In genomic region chr5:52881468-52881867, GRCh38 we compare ENCODE assay signal across 28 cellular contexts.
DNase-seq lines count a peak whose midpoint lies in the region; ATAC-seq, FAIRE-seq and TF ChIP-seq lines count a peak whose summit lies in the region.
"Had no signal": no experiment of that assay in that cellular context is flagged by ENCODE, and none has a peak within 500 bp of the region (broad histone marks: within the 10 kb centered on the region; RNA-seq: fewer than 3 reads in every experiment).

No MANE protein-coding gene starts in this region.

- no peak overlapping the region for H3K4me3 ChIP-seq in keratinocyte (ENCODE audit: control insufficient read depth in 2 of 3, extremely low read depth in 1 of 3, insufficient read depth in 2 of 3, low read depth in 1 of 3, low read length in 3 of 3)
- no peak overlapping the region for H3K4me3 ChIP-seq in HepG2 (replicated peaks in 1 of 3; ENCODE audit: insufficient read depth in 1 of 3, low read depth in 2 of 3, low read length in 3 of 3)
- no peak overlapping the region for H3K4me3 ChIP-seq in stomach smooth muscle (ENCODE audit: low read length in 2 of 2)
- H3K4me3 ChIP-seq: BLaER1 treated with 17β-estradiol and CSF1 and Interleukin-3, amounts not matched to agents 10 nM and 100 nM; GM12878 had no signal

- no peak for DNase-seq in HTR-8/SVneo (ENCODE audit: insufficient read length, low spot score)
- DNase-seq in keratinocyte (ENCODE audit: low read depth, low spot score): no peak
- peak; percentile 24 for DNase-seq in HepG2 (ENCODE audit: low spot score)
- no peak for DNase-seq in DMS 273 treated with DMSO at 0.1 percent for 48 hours (lab: John Stamatoyannopoulos, UW)
- DNase-seq in occipital lobe (lab: John Stamatoyannopoulos, UW): no peak
- DNase-seq: 8988T; AML-193; Caco-2; Calu3; CD4-positive, alpha-beta T cell; CD8-positive, alpha-beta T cell; DMS153; DMS53; DMS79; DND-41; EL; GDM1 had no signal

- in situ Hi-C loops in HepG2 (cut with HindIII; ENCODE audit: extremely low pct_ligation_motif_present, low pct_unique_long_range_greater_than_20kb): no loop called here

- peak; percentile 58 for FAIRE-seq in HTR-8/SVneo (lab: Jason Lieb, UNC)
- peak; percentile 20 for FAIRE-seq in keratinocyte (lab: Jason Lieb, UNC)
- no peak for FAIRE-seq in HepG2 (lab: Jason Lieb, UNC)
- FAIRE-seq: A204.1, D721Med, GM12878, GM12892, GM18507, GM19239 had no signal

- H3K27me3 ChIP-seq in keratinocyte (ENCODE audit: control insufficient read depth, extremely low read depth, insufficient read depth, low read length): peaks cover 3% of the 10 kb centered on the region
- H3K27me3 ChIP-seq in HepG2 (ENCODE audit: control insufficient read depth in 1 of 2, insufficient read depth in 2 of 2, low read length in 2 of 2): no peaks in the 10 kb centered on the region
- no peaks in the 10 kb centered on the region for H3K27me3 ChIP-seq in stomach smooth muscle (ENCODE audit: control insufficient read depth in 1 of 2, insufficient read depth in 2 of 2, low read length in 2 of 2)
- H3K27me3 ChIP-seq: BLaER1 treated with 17β-estradiol and CSF1 and Interleukin-3, amounts not matched to agents 10 nM and 100 nM had no signal

- TF ChIP-seq RAD21 in HepG2 (CRISPR knock-in tag; IDR thresholded peaks at IDR 0.05): no peak

- H4K20me1 ChIP-seq in keratinocyte (ENCODE audit: control insufficient read depth, extremely low read depth, insufficient read depth, low read length): no peaks in the 10 kb centered on the region
- no peaks in the 10 kb centered on the region for H4K20me1 ChIP-seq in HepG2 (ENCODE audit: insufficient read depth, low read length)
- H4K20me1 ChIP-seq: BLaER1 treated with 17β-estradiol and CSF1 and Interleukin-3, amounts not matched to agents 10 nM and 100 nM had no signal

- H3K9ac ChIP-seq in keratinocyte (ENCODE audit: control insufficient read depth, extremely low read depth, insufficient read depth, low read length) (no peak overlapping the region), HepG2 (ENCODE audit: insufficient read depth, low read depth, low read length) (no peak overlapping the region), stomach smooth muscle (ENCODE audit: low read length in 2 of 2) (no peak overlapping the region)
- H3K9ac ChIP-seq: BLaER1 treated with 17β-estradiol and CSF1 and Interleukin-3, amounts not matched to agents 10 nM and 100 nM had no signal

- H3K9me3 ChIP-seq in keratinocyte (ENCODE audit: control insufficient read depth, low read depth, low read length) (no peaks in the 10 kb centered on the region), HepG2 (ENCODE audit: low read length) (no peaks in the 10 kb centered on the region), stomach smooth muscle (ENCODE audit: control insufficient read depth in 2 of 2, low read length in 2 of 2) (no peaks in the 10 kb centered on the region)
- H3K9me3 ChIP-seq: BLaER1 treated with 17β-estradiol and CSF1 and Interleukin-3, amounts not matched to agents 10 nM and 100 nM; Caco-2 had no signal

- POLR2A ChIA-PET in HepG2 (lab: Yijun Ruan, JAX): no interaction called here

- ATAC-seq in HepG2 (peak; percentile 51; the same call in 2 of the 3 replicates), GM19035 (IDR thresholded peaks at IDR 0.05; ENCODE audit: unreplicated experiment) (no peak), HG03342 (IDR thresholded peaks at IDR 0.05; ENCODE audit: unreplicated experiment) (no peak)
- ATAC-seq: CD8-positive, alpha-beta T cell; GM12878 had no signal

- H3K4me2 ChIP-seq in keratinocyte (ENCODE audit: control insufficient read depth, extremely low read depth, insufficient read depth, low read depth, low read length): no peak overlapping the region
- H3K4me2 ChIP-seq in HepG2 (ENCODE audit: low read depth, low read length): no peak overlapping the region
- H3K4me2 ChIP-seq: BLaER1 treated with 17β-estradiol and CSF1 and Interleukin-3, amounts not matched to agents 10 nM and 100 nM had no signal

- TF ChIP-seq EP300 in HepG2 (IDR thresholded peaks at IDR 0.05; ENCODE audit: low read depth in 2 of 2, low read length in 2 of 2): no peak
- no peak for TF ChIP-seq EP300 in HepG2 (CRISPR knock-in tag; IDR thresholded peaks at IDR 0.05; ENCODE audit: borderline replicate concordance)

- H2AFZ ChIP-seq in keratinocyte (ENCODE audit: control insufficient read depth, low read length) (no peak overlapping the region), HepG2 (ENCODE audit: low read length) (no peak overlapping the region)

- H3K4me1 ChIP-seq in keratinocyte (ENCODE audit: control insufficient read depth, extremely low read depth, insufficient read depth, low read length) (no peaks in the 10 kb centered on the region), HepG2 (ENCODE audit: insufficient read depth, low read length) (peaks cover 24% of the 10 kb centered on the region), stomach smooth muscle (ENCODE audit: control insufficient read depth, insufficient read depth, low read length) (no peaks in the 10 kb centered on the region)
- H3K4me1 ChIP-seq: BLaER1 treated with 17β-estradiol and CSF1 and Interleukin-3, amounts not matched to agents 10 nM and 100 nM had no signal

- H3K79me2 ChIP-seq in keratinocyte (ENCODE audit: control insufficient read depth, insufficient read depth, low read length) (no peaks in the 10 kb centered on the region), HepG2 (ENCODE audit: insufficient read depth, low read length) (no peaks in the 10 kb centered on the region)

- TF ChIP-seq POLR2A in HepG2 (IDR thresholded peaks at IDR 0.05; ENCODE audit: insufficient read depth in 1 of 2, low read depth in 2 of 2, low read length in 2 of 2): no peak

- H3K36me3 ChIP-seq in keratinocyte (ENCODE audit: control insufficient read depth in 2 of 2, extremely low read depth in 1 of 2, insufficient read depth in 2 of 2, low read length in 2 of 2) (no peaks in the 10 kb centered on the region), HepG2 (replicated peaks in 1 of 2; ENCODE audit: control insufficient read depth in 1 of 2, insufficient read depth in 2 of 2, low read length in 2 of 2) (no peaks in the 10 kb centered on the region), stomach smooth muscle (ENCODE audit: control insufficient read depth in 2 of 2, insufficient read depth in 2 of 2, low read length in 2 of 2) (peaks cover 14 to 21% of the 10 kb centered on the region in 2 donors)
- H3K36me3 ChIP-seq: BLaER1 treated with 17β-estradiol and CSF1 and Interleukin-3, amounts not matched to agents 10 nM and 100 nM had no signal

- dilution Hi-C loops in keratinocyte (cut with MboI; ENCODE audit: extremely low pct_ligation_motif_present, low sequenced_read_pairs): no loop called here

- TF ChIP-seq CTCF in keratinocyte (optimal IDR thresholded peaks at IDR 0.05 in 1 of 3, IDR thresholded peaks at IDR 0.05 in 1 of 3, conservative IDR thresholded peaks at IDR 0.05 in 1 of 3; ENCODE audit: extremely low read depth in 1 of 3, insufficient read depth in 2 of 3, low read length in 3 of 3): no peak
- no peak for TF ChIP-seq CTCF in HepG2 (CRISPR knock-in tag; IDR thresholded peaks at IDR 0.05)

- H3K27ac ChIP-seq in keratinocyte (ENCODE audit: control insufficient read depth, insufficient read depth, low read length) (no peak overlapping the region), HepG2 (ENCODE audit: extremely low read length, insufficient read depth, low read length) (no peak overlapping the region), stomach smooth muscle (ENCODE audit: low read length) (peak overlapping the region; percentile 12)
- H3K27ac ChIP-seq: BLaER1 treated with 17β-estradiol and CSF1 and Interleukin-3, amounts not matched to agents 10 nM and 100 nM; C4-2B had no signal

- no peaks in the 10 kb centered on the region for H3K9me1 ChIP-seq in keratinocyte (ENCODE audit: control insufficient read depth, extremely low read depth, insufficient read depth, low read length)

- 63% methylated on average over 4 of the region's 4 CpGs for WGBS in HepG2 (ENCODE audit: low lambda C conversion rate)

- CTCF ChIA-PET in HepG2 (lab: Yijun Ruan, JAX; ENCODE audit: low intra/inter-chr PET ratio, low total read pairs): no interaction called here

- intact Hi-C loops in HepG2 (cut with micrococcal nuclease; ENCODE audit: unreplicated experiment): no loop called here

- no TSS peak for BruUV-seq in HepG2 (replicated peaks; lab: Mats Ljungman, UMichigan)

TF ChIP-seq in HepG2, 621 proteins besides CTCF, POLR2A, EP300 and RAD21:
- TF ChIP-seq NFRKB (IDR thresholded peaks at IDR 0.05) (no peak), ZNF317 (CRISPR knock-in tag; IDR thresholded peaks at IDR 0.05) (peak; percentile 60; the same call in 1 of the 2 replicates)
TF ChIP-seq in HepG2: peak in this region for 1.
